ENCODE assay signal across 17 cellular contexts in the genomic region with DNA sequence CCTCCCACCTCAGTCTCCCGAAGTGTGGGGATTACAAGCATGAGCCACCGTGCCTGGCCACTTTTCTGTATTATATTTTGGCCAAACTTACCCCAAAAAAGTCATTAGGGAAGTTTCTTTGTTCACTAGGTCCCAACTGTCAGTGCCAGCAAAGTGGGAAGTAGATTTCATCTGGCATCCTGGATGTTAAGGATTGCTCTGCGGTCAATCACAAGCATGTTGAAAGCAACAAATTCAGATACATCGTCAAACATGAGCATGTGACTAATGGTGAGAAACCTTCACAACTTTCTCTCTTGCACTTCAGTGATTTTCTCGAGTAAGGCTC. TPM values are rescaled to one million over a fixed set of nuclear protein-coding genes. Genes with fewer than 3 reads are reported as not detected.
"Had no signal": no experiment of that assay in that cellular context is flagged by ENCODE, and none has a peak within 500 bp of the region (broad histone marks: within the 10 kb centered on the region; RNA-seq: fewer than 3 reads in every experiment).

No MANE protein-coding gene starts in this region.

- H3K4me3 Mint-ChIP-seq: activated naive CD8-positive, alpha-beta T cell treated with anti-CD3 and anti-CD28 coated beads for 36 hours; activated T-helper 1 cell treated with anti-CD3 and anti-CD28 coated beads, Interleukin-12 subunit alpha, Interleukin-12 subunit beta, Interleukin-2, Interleukin-4 antibody, amounts not matched to agents 30 ng/mL and 10 ng/mL and 1 ng/mL, durations not matched to agents 14 hours and 24 hours and 36 hours; naive thymus-derived CD8-positive, alpha-beta T cell; stimulated activated naive CD8-positive, alpha-beta T cell treated with anti-CD3 and anti-CD28 coated beads, Interleukin-15, amount 100 ng/mL, for 72 hours; T-helper 1 cell treated with Interleukin-12 subunit alpha and Interleukin-12 subunit beta and Interleukin-4 antibody, amounts not matched to agents 30 μg/mL and 1 μg/mL, for 36 hours; type B pancreatic cell had no signal

- H3K36me3 Mint-ChIP-seq: activated naive CD8-positive, alpha-beta T cell treated with anti-CD3 and anti-CD28 coated beads for 36 hours; type B pancreatic cell had no signal

- H3K27me3 Mint-ChIP-seq: activated naive CD8-positive, alpha-beta T cell treated with anti-CD3 and anti-CD28 coated beads for 36 hours; naive thymus-derived CD8-positive, alpha-beta T cell; stimulated activated naive CD8-positive, alpha-beta T cell treated with anti-CD3 and anti-CD28 coated beads, Interleukin-15, amount 100 ng/mL, for 72 hours; type B pancreatic cell had no signal

- H3K4me1 Mint-ChIP-seq: activated naive CD8-positive, alpha-beta T cell treated with anti-CD3 and anti-CD28 coated beads for 36 hours; naive thymus-derived CD8-positive, alpha-beta T cell; stimulated activated naive CD8-positive, alpha-beta T cell treated with anti-CD3 and anti-CD28 coated beads, Interleukin-15, amount 100 ng/mL, for 72 hours had no signal

- H3K9me3 Mint-ChIP-seq: activated T-helper 1 cell treated with anti-CD3 and anti-CD28 coated beads, Interleukin-12 subunit alpha, Interleukin-12 subunit beta, Interleukin-2, Interleukin-4 antibody, amounts not matched to agents 30 ng/mL and 10 ng/mL and 1 ng/mL, durations not matched to agents 14 hours and 24 hours and 36 hours; T-helper 1 cell treated with Interleukin-12 subunit alpha and Interleukin-12 subunit beta and Interleukin-4 antibody, amounts not matched to agents 30 μg/mL and 1 μg/mL, for 36 hours; type B pancreatic cell had no signal

- DNase-seq: activated CD4-positive, alpha-beta T cell treated with anti-CD3 and anti-CD28 coated beads, Interleukin-2, amount 50 U/mL, for 4 hours; activated naive CD8-positive, alpha-beta T cell treated with anti-CD3 and anti-CD28 coated beads for 36 hours; amniotic stem cell; foreskin fibroblast; islet precursor cell; left colon; mesendoderm; naive thymus-derived CD8-positive, alpha-beta T cell; pancreas; right lobe of liver; small intestine; stimulated activated CD4-positive, alpha-beta T cell treated with anti-CD3 and anti-CD28 coated beads, Interleukin-15, amount 100 ng/mL, for 24 hours; stimulated activated CD4-positive, alpha-beta T cell treated with anti-CD3 and anti-CD28 coated beads, Interleukin-4, amount 100 ng/mL, for 1 hour; stimulated activated naive CD8-positive, alpha-beta T cell treated with anti-CD3 and anti-CD28 coated beads, Interleukin-15, amount 100 ng/mL, for 72 hours had no signal

- ATAC-seq: left colon; naive thymus-derived CD8-positive, alpha-beta T cell; right lobe of liver; stimulated activated naive CD8-positive, alpha-beta T cell treated with anti-CD3 and anti-CD28 coated beads, Interleukin-15, amount 100 ng/mL, for 72 hours had no signal

- H3K27ac Mint-ChIP-seq: activated naive CD8-positive, alpha-beta T cell treated with anti-CD3 and anti-CD28 coated beads for 36 hours; activated T-helper 1 cell treated with anti-CD3 and anti-CD28 coated beads, Interleukin-12 subunit alpha, Interleukin-12 subunit beta, Interleukin-2, Interleukin-4 antibody, amounts not matched to agents 30 ng/mL and 10 ng/mL and 1 ng/mL, durations not matched to agents 14 hours and 24 hours and 36 hours; naive thymus-derived CD8-positive, alpha-beta T cell; stimulated activated naive CD8-positive, alpha-beta T cell treated with anti-CD3 and anti-CD28 coated beads, Interleukin-15, amount 100 ng/mL, for 72 hours; T-helper 1 cell treated with Interleukin-12 subunit alpha and Interleukin-12 subunit beta and Interleukin-4 antibody, amounts not matched to agents 30 μg/mL and 1 μg/mL, for 36 hours; type B pancreatic cell had no signal

RNA-seq across cellular contexts. Expression of a gene that starts 14.3 kb away (rescaled TPM):
- total RNA-seq: activated naive CD8-positive, alpha-beta T cell treated with anti-CD3 and anti-CD28 coated beads for 36 hours; activated T-helper 1 cell treated with anti-CD3 and anti-CD28 coated beads, Interleukin-12 subunit alpha, Interleukin-12 subunit beta, Interleukin-2, Interleukin-4 antibody, amounts not matched to agents 30 ng/mL and 10 ng/mL and 1 ng/mL, durations not matched to agents 14 hours and 24 hours and 36 hours had no signal
